Comparison of ENCODE assay signal across 1 cellular context in genomic region chr17:64460955-64461354, GRCh38.
TF ChIP-seq lines count a peak whose summit lies in the region.

No MANE protein-coding gene starts in this region.

TF ChIP-seq in endothelial cell of umbilical vein, 7 proteins besides CTCF, POLR2A, EP300 and RAD21:
- no peak for TF ChIP-seq MAX (IDR thresholded peaks at IDR 0.05; ENCODE audit: insufficient read depth, insufficient read length)
- TF ChIP-seq MYC (IDR thresholded peaks at IDR 0.05; ENCODE audit: low read depth, low read length): no peak
- TF ChIP-seq EZH2 (IDR thresholded peaks at IDR 0.05; ENCODE audit: borderline replicate concordance, low read depth, low read length, severe bottlenecking): no peak
- TF ChIP-seq GATA2 (IDR thresholded peaks at IDR 0.05; ENCODE audit: insufficient read depth, insufficient read length, low read depth, low read length): no peak
- no peak for TF ChIP-seq POLR2AphosphoS5 (IDR thresholded peaks at IDR 0.05; ENCODE audit: insufficient read depth, low read depth, low read length)
- TF ChIP-seq JUN (IDR thresholded peaks at IDR 0.05; ENCODE audit: borderline replicate concordance, insufficient read depth, insufficient read length, low read depth): no peak
- TF ChIP-seq FOS (IDR thresholded peaks at IDR 0.05; ENCODE audit: borderline replicate concordance, insufficient read depth, low read length): no peak
